In the genomic region with DNA sequence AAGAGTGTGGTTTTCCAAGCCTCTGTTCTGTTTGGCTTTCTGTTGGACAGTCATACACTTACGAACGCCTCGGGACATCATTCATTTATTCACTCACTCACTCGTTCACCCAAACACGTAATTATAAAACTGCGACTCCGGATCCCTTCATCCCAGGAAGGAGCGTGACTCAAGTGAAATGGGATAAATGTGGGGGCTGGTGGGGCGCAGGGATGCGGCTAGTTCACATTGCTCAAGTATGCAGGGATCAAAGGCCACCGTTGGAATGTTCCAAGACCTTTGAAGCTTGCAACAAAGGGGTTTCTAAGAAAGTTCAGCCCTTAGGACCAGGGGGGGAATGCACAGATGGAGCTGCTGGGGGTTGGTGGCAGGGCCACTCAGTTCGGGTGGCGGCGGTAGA, we compare ENCODE assay signal across 15 cellular contexts.
A peak's percentile ranks its signal among the peaks of the same experiment; 100 is the strongest.
DNase-seq lines count a peak whose midpoint lies in the region; ATAC-seq and TF ChIP-seq lines count a peak whose summit lies in the region.
"Had no signal": no experiment of that assay in that cellular context is flagged by ENCODE, and none has a peak within 500 bp of the region (broad histone marks: within the 10 kb centered on the region; RNA-seq: fewer than 3 reads in every experiment).

No MANE protein-coding gene starts in this region.

- no peak for TF ChIP-seq CTCF in brain microvascular endothelial cell (IDR thresholded peaks at IDR 0.05; ENCODE audit: low read depth, low read length, missing control alignments)
- no peak for TF ChIP-seq CTCF in spleen (IDR thresholded peaks at IDR 0.05 in 8 of 11, conservative IDR thresholded peaks at IDR 0.05 in 3 of 11)

- DNase-seq in HCEC 1CT, result peak; percentile 6
- DNase-seq in brain microvascular endothelial cell, result peak; percentile 17
- DNase-seq in kidney glomerular epithelial cell (lab: John Stamatoyannopoulos, UW), result peak; percentile 2
- peak; percentile 24 for DNase-seq in spleen
- DNase-seq in GM03348 (ENCODE audit: low spot score), result no peak
- no peak for DNase-seq in NCI-H1417 treated with DMSO at 0.1 percent for 48 hours (lab: John Stamatoyannopoulos, UW)
- DNase-seq in left cardiac atrium, result no peak
- DNase-seq: ACHN; CD4-positive, CD25-positive, alpha-beta regulatory T cell; DMS79 treated with DMSO at 0.1 percent for 48 hours; NCI-H1436; NCI-H2029 treated with DMSO at 0.1 percent for 48 hours; NCI-H510A; NCI-H82; SHP77 had no signal

- TF ChIP-seq POLR2A in spleen (IDR thresholded peaks at IDR 0.05), result no peak

- H3K27me3 ChIP-seq in brain microvascular endothelial cell (replicated peaks) (no peaks in the 10 kb centered on the region), spleen (replicated peaks in 1 of 7) (peaks cover 0 to 17% (median 0%) of the 10 kb centered on the region in 7 donors)

- in situ Hi-C loops in brain microvascular endothelial cell (cut with HindIII; ENCODE audit: low pct_ligation_motif_present, low sequenced_read_pairs), result no loop called here

- H3K27ac ChIP-seq in brain microvascular endothelial cell (no peak overlapping the region), spleen (no peak overlapping the region)

- ATAC-seq in left cardiac atrium, result no peak

- no peaks in the 10 kb centered on the region for H3K9me3 ChIP-seq in spleen

- no peaks in the 10 kb centered on the region for H3K4me1 ChIP-seq in spleen

- 79 to 84% (median 81%) methylated on average over 14 of the region's 14 CpGs for WGBS in spleen, 5 donors

- no peak overlapping the region for H3K4me3 ChIP-seq in brain microvascular endothelial cell (ENCODE audit: low read depth, low read length)
- no peak overlapping the region for H3K4me3 ChIP-seq in spleen

- no peaks in the 10 kb centered on the region for H3K36me3 ChIP-seq in brain microvascular endothelial cell (replicated peaks)
- H3K36me3 ChIP-seq in spleen, result no peaks in the 10 kb centered on the region

- intact Hi-C loops in spleen (cut with DNase I; ENCODE audit: low total_unique reads), result no loop called here
- intact Hi-C loops in left cardiac atrium (cut with DNase I), result no loop called here

Comparison
In these comparisons a context has a peak if more than half of its experiments do, and no peak if none do; other contexts are left out.
1. DNase-seq: peak in HCEC 1CT (single experiment), brain microvascular endothelial cell (single experiment), kidney glomerular epithelial cell (single experiment) and spleen (single experiment); none in GM03348 (single experiment), NCI-H1417 treated with DMSO at 0.1 percent for 48 hours (single experiment) and left cardiac atrium (single experiment).